ENCODE assay signal across 8 cellular contexts in the genomic region with DNA sequence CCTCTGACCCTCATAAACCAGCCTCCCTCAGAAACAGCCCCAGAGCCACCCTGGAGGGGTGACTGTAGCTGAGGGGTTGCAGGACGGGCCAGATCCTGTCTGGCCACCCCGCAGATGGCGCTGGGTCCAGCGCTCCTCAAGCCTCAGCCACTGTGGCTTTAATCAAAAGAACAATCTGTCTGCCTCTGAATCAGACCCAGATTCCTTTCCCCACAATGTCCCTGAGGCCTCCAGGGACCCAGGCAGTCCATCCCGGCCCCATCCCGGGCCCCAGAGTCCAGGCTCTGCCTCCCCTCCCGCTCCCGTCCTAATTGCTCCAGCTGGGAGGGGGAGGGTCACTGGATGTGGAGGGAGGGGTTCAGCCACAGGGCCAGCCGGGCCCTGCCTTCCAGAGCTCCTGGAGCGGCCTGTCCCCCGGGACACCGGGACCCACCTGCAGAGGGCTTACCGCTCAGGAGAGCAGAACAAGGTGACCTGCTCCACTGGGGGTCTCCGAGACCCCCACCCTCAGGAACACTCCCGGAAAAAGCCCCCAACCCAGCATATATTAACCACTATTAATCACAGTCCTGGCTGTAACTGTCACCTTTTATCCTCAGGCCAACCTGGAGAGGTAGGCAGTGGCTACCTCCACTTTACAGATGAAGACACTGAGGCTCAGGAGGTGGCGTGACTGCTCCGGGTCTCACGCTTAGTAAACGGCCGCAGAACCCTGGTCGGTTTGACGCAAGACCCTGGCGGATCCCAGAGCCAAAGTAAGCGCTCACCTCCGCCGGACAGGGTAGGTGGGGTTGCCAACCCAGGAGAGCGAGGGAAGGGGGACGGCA.
DNase-seq lines count a peak whose midpoint lies in the region; ATAC-seq lines count a peak whose summit lies in the region.

No MANE protein-coding gene starts in this region.

- no peak for ATAC-seq in stimulated activated naive B cell treated with anti-CD40 and anti-IgM and Interleukin-4, amounts not matched to agents 10 μg/mL and 1 μg/mL and 100 μg/mL, for 72 hours (replicated peaks)
- no peak for ATAC-seq in GM18861 (IDR thresholded peaks at IDR 0.05; ENCODE audit: unreplicated experiment)

- peaks cover 57 to 71% of the 10 kb centered on the region in 2 donors for H3K27me3 Mint-ChIP-seq in stimulated activated naive B cell treated with anti-CD40 and anti-IgM and Interleukin-4, amounts not matched to agents 10 μg/mL and 1 μg/mL and 100 μg/mL, for 72 hours

- H3K36me3 Mint-ChIP-seq in stimulated activated naive B cell treated with anti-CD40 and anti-IgM and Interleukin-4, amounts not matched to agents 10 μg/mL and 1 μg/mL and 100 μg/mL, for 72 hours = no peaks in the 10 kb centered on the region

- no peak overlapping the region for H3K27ac Mint-ChIP-seq in stimulated activated naive B cell treated with anti-CD40 and anti-IgM and Interleukin-4, amounts not matched to agents 10 μg/mL and 1 μg/mL and 100 μg/mL, for 72 hours

- peak; percentile 19 for DNase-seq in NCI-H748 (lab: John Stamatoyannopoulos, UW; ENCODE audit: unreplicated experiment)
- no peak for DNase-seq in NCI-H748 treated with DMSO at 0.1 percent for 48 hours (lab: John Stamatoyannopoulos, UW)
- peak; percentile 73 for DNase-seq in astrocyte of the hippocampus (ENCODE audit: low read depth, low spot score)
- DNase-seq in islet precursor cell = peak; percentile 84
- DNase-seq in stimulated activated naive B cell treated with anti-CD40 and anti-IgM and Interleukin-4, amounts not matched to agents 10 μg/mL and 1 μg/mL and 100 μg/mL, for 72 hours = no peak
- DNase-seq in dedifferentiated amniotic fluid mesenchymal stem cell (ENCODE audit: extremely low spot score) = no peak
- no peak for DNase-seq in DMS79 treated with DMSO at 0.1 percent for 48 hours (lab: John Stamatoyannopoulos, UW)

- H3K9me3 Mint-ChIP-seq in stimulated activated naive B cell treated with anti-CD40 and anti-IgM and Interleukin-4, amounts not matched to agents 10 μg/mL and 1 μg/mL and 100 μg/mL, for 72 hours = no peaks in the 10 kb centered on the region

- H3K4me1 Mint-ChIP-seq in stimulated activated naive B cell treated with anti-CD40 and anti-IgM and Interleukin-4, amounts not matched to agents 10 μg/mL and 1 μg/mL and 100 μg/mL, for 72 hours = peaks cover 10 to 33% of the 10 kb centered on the region in 2 donors

- peak overlapping the region; percentile 70 to 78 for H3K4me3 Mint-ChIP-seq in stimulated activated naive B cell treated with anti-CD40 and anti-IgM and Interleukin-4, amounts not matched to agents 10 μg/mL and 1 μg/mL and 100 μg/mL, for 72 hours

Comparison
In these comparisons a context has a peak if more than half of its experiments do, and no peak if none do; other contexts are left out.
1. DNase-seq: peak in NCI-H748 (single experiment), astrocyte of the hippocampus (single experiment) and islet precursor cell (single experiment); none in NCI-H748 treated with DMSO at 0.1 percent for 48 hours (single experiment), stimulated activated naive B cell treated with anti-CD40 and anti-IgM and Interleukin-4, amounts not matched to agents 10 μg/mL and 1 μg/mL and 100 μg/mL, for 72 hours (single experiment), dedifferentiated amniotic fluid mesenchymal stem cell (single experiment) and DMS79 treated with DMSO at 0.1 percent for 48 hours (single experiment).